In genomic region chr19:33501957-33502356, GRCh38 we compare ENCODE assay signal across 11 cellular contexts.
"Had no signal": no experiment of that assay in that cellular context is flagged by ENCODE, and none has a peak within 500 bp of the region (broad histone marks: within the 10 kb centered on the region; RNA-seq: fewer than 3 reads in every experiment).

No MANE protein-coding gene starts in this region.

- DNase-seq: activated naive CD4-positive, alpha-beta T cell treated with anti-CD3 and anti-CD28 coated beads, Interleukin-2, amount 10 ng/mL, durations not matched to agents 7 days and 5 days; colonic mucosa; foreskin fibroblast; immature natural killer cell; stimulated activated CD4-positive, alpha-beta T cell treated with anti-CD3 and anti-CD28 coated beads, Interleukin-4, amount 100 ng/mL, for 24 hours; stimulated activated naive CD8-positive, alpha-beta T cell treated with anti-CD3 and anti-CD28 coated beads, Interleukin-15, Interleukin-2, amounts not matched to agents 100 U/mL and 50 U/mL, for 24 hours; trophoblast cell had no signal

- H3K36me3 Mint-ChIP-seq: activated naive CD4-positive, alpha-beta T cell treated with anti-CD3 and anti-CD28 coated beads, Interleukin-2, amount 10 ng/mL, durations not matched to agents 7 days and 5 days had no signal

- H3K4me3 Mint-ChIP-seq: activated naive CD4-positive, alpha-beta T cell treated with anti-CD3 and anti-CD28 coated beads, Interleukin-2, amount 10 ng/mL, durations not matched to agents 7 days and 5 days; immature natural killer cell had no signal

- H3K9me3 ChIP-seq: colonic mucosa had no signal

- H3K36me3 ChIP-seq: colonic mucosa had no signal

- H3K79me2 ChIP-seq: parathyroid adenoma had no signal

- H3K27me3 Mint-ChIP-seq: activated naive CD4-positive, alpha-beta T cell treated with anti-CD3 and anti-CD28 coated beads, Interleukin-2, amount 10 ng/mL, durations not matched to agents 7 days and 5 days had no signal

- H3K27me3 ChIP-seq: colonic mucosa had no signal

- H2AFZ ChIP-seq: parathyroid adenoma had no signal

- H3K4me3 ChIP-seq: colonic mucosa, skin epidermis had no signal

- H3K9me3 Mint-ChIP-seq: activated naive CD4-positive, alpha-beta T cell treated with anti-CD3 and anti-CD28 coated beads, Interleukin-2, amount 10 ng/mL, durations not matched to agents 7 days and 5 days; immature natural killer cell had no signal

- H3K4me1 ChIP-seq: colonic mucosa had no signal

- H3K9ac ChIP-seq: parathyroid adenoma had no signal

- H3K27ac ChIP-seq: colonic mucosa, parathyroid adenoma, skin epidermis had no signal

- ATAC-seq: activated CD4-positive, CD25-positive, alpha-beta regulatory T cell treated with anti-CD3 and anti-CD28 coated beads, Interleukin-2, amount 50 U/mL, for 24 hours; stimulated activated naive CD8-positive, alpha-beta T cell treated with anti-CD3 and anti-CD28 coated beads, Interleukin-15, Interleukin-2, amounts not matched to agents 100 U/mL and 50 U/mL, for 24 hours had no signal

- H3K27ac Mint-ChIP-seq: activated naive CD4-positive, alpha-beta T cell treated with anti-CD3 and anti-CD28 coated beads, Interleukin-2, amount 10 ng/mL, durations not matched to agents 7 days and 5 days; activated T-helper 2 cell treated with anti-CD3 and anti-CD28 coated beads, Interferon-gamma antibody, Interleukin-2, Interleukin-4, amounts not matched to agents 10 μg/mL and 5 μg/mL and 100 μg/mL, durations not matched to agents 14 hours and 24 hours and 36 hours; immature natural killer cell had no signal
